Comparison of ENCODE assay signal across 8 cellular contexts in the genomic region with DNA sequence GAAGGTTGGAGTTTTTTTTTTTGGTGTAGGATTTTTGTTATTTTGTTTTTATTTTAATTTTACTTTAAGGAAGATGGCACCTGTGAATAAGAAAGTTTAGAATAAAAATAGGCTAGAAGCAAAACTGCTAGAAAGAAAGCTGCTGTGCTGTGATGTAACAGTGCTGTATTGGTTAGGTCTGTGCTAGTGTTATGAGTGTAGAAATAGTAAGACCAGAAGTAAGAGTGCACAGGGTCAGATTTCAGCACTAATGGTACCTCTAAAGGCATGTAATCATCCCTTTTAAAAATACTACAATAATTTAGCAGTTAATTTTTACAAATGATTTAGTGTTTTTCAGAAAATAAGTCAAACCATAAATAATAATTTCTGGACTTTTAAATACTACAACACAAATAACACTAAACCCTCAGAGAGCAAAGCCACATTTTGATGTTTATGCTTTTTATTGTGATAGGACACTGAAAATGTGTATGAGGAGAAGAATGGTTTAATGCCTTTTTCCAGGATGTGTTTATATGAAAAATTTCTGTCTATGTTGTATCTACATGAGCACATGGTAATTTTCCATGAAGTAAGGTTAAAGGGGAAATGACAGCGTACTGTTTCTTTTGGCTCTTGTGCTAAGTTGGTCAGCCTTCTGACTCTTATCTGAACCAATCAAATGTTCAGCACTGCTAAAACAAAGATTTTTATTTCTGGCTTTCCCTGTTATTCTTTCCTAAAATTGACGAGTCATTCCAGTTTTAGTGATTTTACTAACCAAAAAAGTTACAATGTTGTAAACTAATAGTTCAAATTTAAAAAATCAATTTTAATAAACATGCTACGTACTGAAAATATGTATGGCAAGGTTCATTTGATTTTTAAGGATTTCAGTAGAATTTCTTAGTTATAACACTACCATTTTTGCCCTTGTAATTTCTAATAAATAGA.
A peak's percentile ranks its signal among the peaks of the same experiment; 100 is the strongest.
DNase-seq lines count a peak whose midpoint lies in the region; ATAC-seq and TF ChIP-seq lines count a peak whose summit lies in the region.

No MANE protein-coding gene starts in this region.

- no peak overlapping the region for H3K9ac ChIP-seq in fibroblast of lung (ENCODE audit: insufficient read depth, low read length)

- TF ChIP-seq EP300 in ovary (IDR thresholded peaks at IDR 0.05), result no peak

- H4K20me1 ChIP-seq in fibroblast of lung (ENCODE audit: control insufficient read depth, extremely low read depth, insufficient read depth, low read length), result no peaks in the 10 kb centered on the region

- peaks cover 2% of the 10 kb centered on the region for H3K36me3 ChIP-seq in fibroblast of lung (ENCODE audit: control insufficient read depth, insufficient read depth, low read length)
- no peaks in the 10 kb centered on the region for H3K36me3 ChIP-seq in ovary

- TF ChIP-seq POLR2A in ovary (IDR thresholded peaks at IDR 0.05), result no peak

- no peaks in the 10 kb centered on the region for H3K9me3 ChIP-seq in fibroblast of lung (ENCODE audit: control insufficient read depth, insufficient read depth, low read depth, low read length)
- no peaks in the 10 kb centered on the region for H3K9me3 ChIP-seq in ovary

- H2AFZ ChIP-seq in fibroblast of lung (ENCODE audit: low read length), result no peak overlapping the region

- H3K79me2 ChIP-seq in fibroblast of lung (ENCODE audit: control insufficient read depth, insufficient read depth, low read length), result no peaks in the 10 kb centered on the region

- 33 to 44% (median 37%) methylated on average over 3 of the region's 3 CpGs for WGBS in ovary, 3 donors

- H3K27ac ChIP-seq in fibroblast of lung (ENCODE audit: insufficient read depth, low read length), result peak overlapping the region; percentile 18
- no peak overlapping the region for H3K27ac ChIP-seq in ovary

- intact Hi-C loops in ovary (cut with DNase I), result no loop called here

- DNase-seq in AG10803 (ENCODE audit: low read depth) (peak; percentile 6), fibroblast of lung (ENCODE audit: low read depth in 2 of 2) (peak; percentile 80 to 82), NCI-H2081 (lab: John Stamatoyannopoulos, UW) (no peak), ovary (no peak), NCI-H1092 treated with DMSO at 0.1 percent for 48 hours (lab: John Stamatoyannopoulos, UW) (no peak), NCI-H2227 (lab: John Stamatoyannopoulos, UW; ENCODE audit: unreplicated experiment) (no peak)

- ATAC-seq in GM19455 (IDR thresholded peaks at IDR 0.05; ENCODE audit: unreplicated experiment) (peak; percentile 88), HG03439 (IDR thresholded peaks at IDR 0.05; ENCODE audit: unreplicated experiment) (peak; percentile 93)

- H3K4me2 ChIP-seq in fibroblast of lung (ENCODE audit: extremely low read depth, insufficient read depth, low read length), result peak overlapping the region; percentile 62

- H3K4me1 ChIP-seq in fibroblast of lung (ENCODE audit: control insufficient read depth, extremely low read depth, insufficient read depth, low read length) (no peaks in the 10 kb centered on the region), ovary (ENCODE audit: insufficient read depth) (no peaks in the 10 kb centered on the region)

- H3K4me3 ChIP-seq in AG10803 (ENCODE audit: low read length) (no peak overlapping the region), fibroblast of lung (replicated peaks in 1 of 4; ENCODE audit: control extremely low read depth in 1 of 4, insufficient read depth in 1 of 4, low read depth in 3 of 4, low read length in 4 of 4) (no peak overlapping the region), ovary (no peak overlapping the region)

- TF ChIP-seq CTCF in AG10803 (conservative IDR thresholded peaks at IDR 0.05; ENCODE audit: low read length) (no peak), fibroblast of lung (conservative IDR thresholded peaks at IDR 0.05 in 1 of 2, IDR thresholded peaks at IDR 0.05 in 1 of 2; ENCODE audit: low read depth in 1 of 2, low read length in 2 of 2) (no peak), ovary (IDR thresholded peaks at IDR 0.05) (no peak)

- no peaks in the 10 kb centered on the region for H3K27me3 ChIP-seq in fibroblast of lung (ENCODE audit: control insufficient read depth, insufficient read depth, low read length)
- H3K27me3 ChIP-seq in ovary, result no peaks in the 10 kb centered on the region

Comparison
In these comparisons a context has a peak if more than half of its experiments do, and no peak if none do; other contexts are left out.
1. DNase-seq: peak in AG10803 (single experiment) and fibroblast of lung (2 of 2); none in NCI-H2081 (0 of 2), ovary (0 of 5), NCI-H1092 treated with DMSO at 0.1 percent for 48 hours (single experiment) and NCI-H2227 (single experiment).